ENCODE assay signal across 12 cellular contexts in the genomic region with DNA sequence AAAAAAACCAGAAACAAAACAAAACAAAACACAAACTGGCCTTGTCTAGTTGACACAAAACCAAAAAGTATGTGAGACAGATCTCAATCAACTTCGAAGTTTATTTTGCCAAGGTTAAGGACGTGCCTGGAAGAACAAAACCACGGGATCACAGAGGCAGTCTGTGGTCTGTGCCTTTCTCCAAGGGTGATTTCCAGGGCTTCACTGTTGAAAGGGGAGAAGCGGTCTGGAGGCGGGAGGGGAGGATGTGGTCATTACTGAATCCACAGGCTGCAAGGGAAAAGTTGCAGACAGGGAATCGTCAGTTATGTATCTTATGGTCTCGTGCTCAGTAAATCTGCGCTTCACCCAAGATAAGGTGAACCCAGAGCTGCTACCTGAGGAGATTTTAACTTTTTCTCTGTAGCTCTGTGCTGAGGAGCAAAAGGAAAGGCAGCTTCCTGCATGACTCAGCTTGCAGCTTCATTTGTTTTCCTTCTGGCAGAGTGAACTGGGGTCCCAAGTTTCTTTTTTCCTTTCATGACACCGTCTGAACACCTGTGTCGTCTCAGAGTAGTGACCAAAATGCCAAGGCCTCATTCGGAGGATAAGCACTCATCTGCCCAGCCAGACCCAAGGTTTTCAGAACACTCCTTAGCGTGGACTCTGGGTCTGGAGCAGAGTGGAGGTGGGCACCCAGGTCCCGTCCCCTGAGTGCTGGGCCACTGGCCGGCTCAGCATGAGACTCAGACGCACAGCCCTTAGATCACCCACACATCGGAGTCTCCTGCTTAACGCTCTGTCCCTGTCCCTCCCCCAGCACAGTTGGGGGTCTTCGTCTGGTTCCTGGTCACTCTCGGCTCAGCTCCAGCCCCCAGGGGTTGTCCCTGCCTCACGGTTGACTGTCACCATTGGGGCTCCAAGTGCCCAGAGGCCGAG. TPM values are rescaled to one million over a fixed set of nuclear protein-coding genes. Genes with fewer than 3 reads are reported as not detected.
DNase-seq lines count a peak whose midpoint lies in the region; ATAC-seq and TF ChIP-seq lines count a peak whose summit lies in the region.
"Had no signal": no experiment of that assay in that cellular context is flagged by ENCODE, and none has a peak within 500 bp of the region (broad histone marks: within the 10 kb centered on the region; RNA-seq: fewer than 3 reads in every experiment).

No MANE protein-coding gene starts in this region.

- no peak overlapping the region for H3K4me3 Mint-ChIP-seq in naive thymus-derived CD8-positive, alpha-beta T cell

- H3K4ac ChIP-seq in mesendoderm (ENCODE audit: low read depth, low read length), result peak overlapping the region; percentile 21

- WGBS in mesendoderm (ENCODE audit: extremely low coverage, insufficient coverage, low lambda C conversion rate), result no CpG with 5 or more reads among the region's 21 CpGs

- TF ChIP-seq CTCF in C4-2B (conservative IDR thresholded peaks at IDR 0.05) (no peak), LNCaP clone FGC (IDR thresholded peaks at IDR 0.05; ENCODE audit: control insufficient read depth, extremely low read depth, insufficient read depth) (no peak), cardiac fibroblast (IDR thresholded peaks at IDR 0.05; ENCODE audit: low read depth, low read length) (no peak)

- no peaks in the 10 kb centered on the region for H3K79me2 ChIP-seq in mesendoderm (ENCODE audit: control insufficient read depth, insufficient read depth, low read length)

- H3K4me1 ChIP-seq in mesendoderm (ENCODE audit: control insufficient read depth, low read depth, low read length), result peaks cover 7% of the 10 kb centered on the region
- H3K4me1 ChIP-seq: adrenal gland had no signal

- no peak overlapping the region for H3K4me2 ChIP-seq in mesendoderm (ENCODE audit: low read length)

- H2BK15ac ChIP-seq in mesendoderm (replicated peaks; ENCODE audit: low read depth), result no peak overlapping the region

- H3K4me1 Mint-ChIP-seq in naive thymus-derived CD8-positive, alpha-beta T cell, result peaks cover 2 to 13% (median 7%) of the 10 kb centered on the region in 4 donors

- H3K36me3 ChIP-seq in mesendoderm (ENCODE audit: control insufficient read depth, insufficient read depth, low read length), result no peaks in the 10 kb centered on the region
- H3K36me3 ChIP-seq: adrenal gland had no signal

- H3K27ac ChIP-seq in C4-2B (peak overlapping the region; percentile 4; the same call in 1 of the 2 replicates), mesendoderm (ENCODE audit: low read depth, low read length) (peak overlapping the region; percentile 25)
- H3K27ac ChIP-seq: adrenal gland had no signal

- H3K4me3 ChIP-seq in LNCaP clone FGC (ENCODE audit: low read depth, low read length) (no peak overlapping the region), cardiac fibroblast (replicated peaks in 1 of 2; ENCODE audit: low read depth in 2 of 2, low read length in 2 of 2) (no peak overlapping the region), mesendoderm (ENCODE audit: low read length) (no peak overlapping the region)
- H3K4me3 ChIP-seq: adrenal gland had no signal

- no peak overlapping the region for H2AK5ac ChIP-seq in mesendoderm (ENCODE audit: low read length)

- peaks cover 1 to 15% (median 6%) of the 10 kb centered on the region in 5 donors for H3K27me3 Mint-ChIP-seq in naive thymus-derived CD8-positive, alpha-beta T cell

- peak overlapping the region; percentile 21 for H4K5ac ChIP-seq in mesendoderm (ENCODE audit: low read length)

- no peak overlapping the region for H2BK120ac ChIP-seq in mesendoderm (ENCODE audit: low read depth, low read length)

- no peak overlapping the region for H4K8ac ChIP-seq in mesendoderm (ENCODE audit: low read depth, low read length)

- H3K9me3 Mint-ChIP-seq in naive thymus-derived CD8-positive, alpha-beta T cell, result no peaks in the 10 kb centered on the region

- no peaks in the 10 kb centered on the region for H3K27me3 ChIP-seq in mesendoderm (ENCODE audit: insufficient read depth, low read length, poor library complexity)

- H3K79me1 ChIP-seq in mesendoderm (ENCODE audit: low read length), result no peaks in the 10 kb centered on the region

- peak overlapping the region; percentile 77 for H3K56ac ChIP-seq in mesendoderm (ENCODE audit: low read length)

- H3K18ac ChIP-seq in mesendoderm (ENCODE audit: low read length), result peak overlapping the region; percentile 15

- peak overlapping the region; percentile 32 for H3K9ac ChIP-seq in mesendoderm (ENCODE audit: low read length)

- no peaks in the 10 kb centered on the region for H3K36me3 Mint-ChIP-seq in naive thymus-derived CD8-positive, alpha-beta T cell

- H3K27ac Mint-ChIP-seq in naive thymus-derived CD8-positive, alpha-beta T cell, result peak overlapping the region in 3 of 10 donors; percentile 14 to 59 (median 35)

- DNase-seq in LNCaP clone FGC (ENCODE audit: low read depth) (peak; percentile 26), cardiac fibroblast (ENCODE audit: low read depth in 2 of 2) (peak; percentile 55 to 59), mesendoderm (peak; percentile 75), left lobe of liver (ENCODE audit: low spot score) (no peak)
- no peak for DNase-seq in naive thymus-derived CD8-positive, alpha-beta T cell
- DNase-seq: activated CD4-positive, alpha-beta T cell treated with anti-CD3 and anti-CD28 coated beads, Interleukin-2, amount 50 U/mL, for 1 hour; adrenal gland; head of caudate nucleus; NCI-H1092 treated with DMSO at 0.1 percent for 48 hours had no signal

- ATAC-seq in GM18511 (IDR thresholded peaks at IDR 0.05; ENCODE audit: unreplicated experiment), result no peak
- ATAC-seq in left lobe of liver, result no peak
- no peak for ATAC-seq in naive thymus-derived CD8-positive, alpha-beta T cell
- ATAC-seq in HG03571 (IDR thresholded peaks at IDR 0.05; ENCODE audit: unreplicated experiment), result no peak

- peak overlapping the region; percentile 73 for H2BK5ac ChIP-seq in mesendoderm (ENCODE audit: low read length)

- H3K23ac ChIP-seq in mesendoderm (ENCODE audit: low read length), result peak overlapping the region; percentile 16

- POLR2A ChIA-PET in naive thymus-derived CD8-positive, alpha-beta T cell (lab: Charles Lee), result no interaction called here

RNA-seq across cellular contexts. Expression of a gene that starts 25.9 kb away (rescaled TPM):
- 0.25 TPM for polyA plus RNA-seq in mesendoderm (2013, experiment 1 of 2)
- polyA plus RNA-seq in mesendoderm (2013, experiment 2 of 2), result 0.10 TPM
- 0.35 TPM for total RNA-seq in left lobe of liver
- under 1 TPM in 1 of 2 experiments, not detected in 1; 0.57 TPM for total RNA-seq in naive thymus-derived CD8-positive, alpha-beta T cell
- polyA plus RNA-seq in naive thymus-derived CD8-positive, alpha-beta T cell, result 1 to 10 TPM; 1.0 to 1.7 (median 1.6) TPM

Comparison
In these comparisons a context has a peak if more than half of its experiments do, and no peak if none do; other contexts are left out.
1. DNase-seq: peak in LNCaP clone FGC (single experiment), cardiac fibroblast (2 of 2) and mesendoderm (single experiment); none in left lobe of liver (single experiment) and naive thymus-derived CD8-positive, alpha-beta T cell (0 of 10).